In genomic region chr16:2151188-2152091, GRCh38 we compare ENCODE assay signal across 8 cellular contexts. TPM values are rescaled to one million over a fixed set of nuclear protein-coding genes. Genes with fewer than 3 reads are reported as not detected.
DNase-seq lines count a peak whose midpoint lies in the region; ATAC-seq and TF ChIP-seq lines count a peak whose summit lies in the region.

No MANE protein-coding gene starts in this region.

- H3K9ac ChIP-seq in HUES6 (ENCODE audit: low read length) (peak overlapping the region; percentile 77), mucosa of rectum (ENCODE audit: low read depth in 1 of 2, low read length in 2 of 2) (peak overlapping the region; percentile 56 to 95)

- H3K27me3 ChIP-seq in CD8-positive, alpha-beta T cell (ENCODE audit: insufficient read depth, low read length), result no peaks in the 10 kb centered on the region
- H3K27me3 ChIP-seq in HUES6 (ENCODE audit: control insufficient read depth, insufficient read depth, low read length) (no peaks in the 10 kb centered on the region), mucosa of rectum (ENCODE audit: control insufficient read depth in 2 of 2, insufficient read depth in 2 of 2, low read length in 2 of 2) (no peaks in the 10 kb centered on the region), ascending aorta (no peaks in the 10 kb centered on the region), left lung (peaks cover 0 to 26% of the 10 kb centered on the region in 2 donors)

- H3K9me3 Mint-ChIP-seq in CD8-positive, alpha-beta T cell, result no peaks in the 10 kb centered on the region

- intact Hi-C loops in CD8-positive, alpha-beta T cell (cut with DNase I, micrococcal nuclease), result loop anchor here in 1 of 2 experiments (5.0 kb wide), 1 partner anchor 289 kb away; no protein-coding TSS in a partner anchor
- intact Hi-C loops in ascending aorta (cut with DNase I), result loop anchor here (10.0 kb wide), 1 partner anchor 287 kb away; no protein-coding TSS in a partner anchor
- intact Hi-C loops in left lung (cut with DNase I), result loop anchor here in 1 of 2 donors (5.0 kb wide), 1 partner anchor 129 kb away; no protein-coding TSS in a partner anchor

- TF ChIP-seq CTCF in CD8-positive, alpha-beta T cell (IDR thresholded peaks at IDR 0.05), result no peak
- TF ChIP-seq CTCF in ascending aorta (IDR thresholded peaks at IDR 0.05), result no peak
- no peak for TF ChIP-seq CTCF in left lung (IDR thresholded peaks at IDR 0.05)

- DNase-seq in CD8-positive, alpha-beta T cell, result no peak
- peak; percentile 13 for DNase-seq in activated naive CD4-positive, alpha-beta T cell treated with anti-CD3 and anti-CD28 coated beads, Interleukin-2, amount 50 U/mL, for 16 hours
- DNase-seq in ascending aorta (ENCODE audit: low spot score in 2 of 2), result no peak
- DNase-seq in AG20443 (ENCODE audit: low spot score), result no peak
- DNase-seq in left lung, result no peak

- POLR2A ChIA-PET in CD8-positive, alpha-beta T cell (lab: Charles Lee), result interaction anchor here (1.3 to 1.4 kb wide), 2 partner anchors 8 to 104 kb away, joined by 4 read pairs; partner anchors contain the start of genes NTHL1 and TSC2

- H3K36me3 Mint-ChIP-seq in CD8-positive, alpha-beta T cell, result peaks cover 26% of the 10 kb centered on the region

- peak overlapping the region; percentile 39 for H3K4me3 Mint-ChIP-seq in CD8-positive, alpha-beta T cell

- no peak overlapping the region for H3K4me3 ChIP-seq in CD8-positive, alpha-beta T cell (ENCODE audit: low read depth, low read length)
- H3K4me3 ChIP-seq in HUES6 (ENCODE audit: low read depth, low read length), result peak overlapping the region; percentile 7
- no peak overlapping the region for H3K4me3 ChIP-seq in mucosa of rectum (ENCODE audit: low read length in 2 of 2)
- no peak overlapping the region for H3K4me3 ChIP-seq in ascending aorta
- H3K4me3 ChIP-seq in left lung, result peak overlapping the region in 1 of 2 donors; percentile 81

- H3K36me3 ChIP-seq in CD8-positive, alpha-beta T cell (ENCODE audit: insufficient read depth, low read length), result no peaks in the 10 kb centered on the region
- peaks cover 38% of the 10 kb centered on the region for H3K36me3 ChIP-seq in HUES6 (ENCODE audit: control insufficient read depth, insufficient read depth, low read length)
- H3K36me3 ChIP-seq in mucosa of rectum (ENCODE audit: control insufficient read depth in 2 of 2, insufficient read depth in 2 of 2, low read length in 2 of 2), result peaks cover 3 to 11% of the 10 kb centered on the region in 2 donors
- H3K36me3 ChIP-seq in ascending aorta, result peaks cover 0 to 6% of the 10 kb centered on the region in 2 donors
- H3K36me3 ChIP-seq in left lung, result peaks cover 0 to 24% of the 10 kb centered on the region in 2 donors

- CTCF ChIA-PET in CD8-positive, alpha-beta T cell (lab: Charles Lee), result interaction anchor here (0.6 to 7.6 kb wide), 4 partner anchors 12 to 146 kb away, joined by 3 to 86 read pairs (median 29); no protein-coding TSS in a partner anchor

- H3K27me3 Mint-ChIP-seq in CD8-positive, alpha-beta T cell (ENCODE audit: low read depth), result no peaks in the 10 kb centered on the region

- peaks cover 48% of the 10 kb centered on the region for H3K4me1 Mint-ChIP-seq in CD8-positive, alpha-beta T cell (ENCODE audit: low read depth)

- no peak for ATAC-seq in CD8-positive, alpha-beta T cell
- ATAC-seq in HG03280 (IDR thresholded peaks at IDR 0.05; ENCODE audit: unreplicated experiment) (no peak), left lung (no peak)

- H3K27ac ChIP-seq in CD8-positive, alpha-beta T cell (ENCODE audit: low read depth, low read length), result no peak overlapping the region
- H3K27ac ChIP-seq in HUES6 (ENCODE audit: low read depth, low read length), result no peak overlapping the region
- H3K27ac ChIP-seq in mucosa of rectum (ENCODE audit: low read depth in 2 of 2, low read length in 2 of 2), result peak overlapping the region; percentile 3 to 38
- H3K27ac ChIP-seq in ascending aorta, result no peak overlapping the region
- no peak overlapping the region for H3K27ac ChIP-seq in left lung

- no peak overlapping the region for H3K27ac Mint-ChIP-seq in CD8-positive, alpha-beta T cell

- peaks cover 68% of the 10 kb centered on the region for H3K4me1 ChIP-seq in CD8-positive, alpha-beta T cell (ENCODE audit: insufficient read depth, low read length)
- H3K4me1 ChIP-seq in HUES6 (ENCODE audit: control insufficient read depth, insufficient read depth, low read length) (peaks cover 46% of the 10 kb centered on the region), mucosa of rectum (ENCODE audit: control insufficient read depth in 2 of 2, insufficient read depth in 2 of 2, low read length in 2 of 2) (peaks cover 71% of the 10 kb centered on the region in 2 donors), ascending aorta (peaks cover 24 to 54% of the 10 kb centered on the region in 2 donors), left lung (peaks cover 48 to 70% of the 10 kb centered on the region in 2 donors)

- no peaks in the 10 kb centered on the region for H3K9me3 ChIP-seq in CD8-positive, alpha-beta T cell (ENCODE audit: low read length)
- H3K9me3 ChIP-seq in HUES6 (ENCODE audit: control insufficient read depth, insufficient read depth, low read depth, low read length) (no peaks in the 10 kb centered on the region), mucosa of rectum (ENCODE audit: control insufficient read depth in 2 of 2, low read length in 2 of 2) (no peaks in the 10 kb centered on the region), ascending aorta (no peaks in the 10 kb centered on the region), left lung (no peaks in the 10 kb centered on the region)

RNA-seq across cellular contexts. Expression of gene RAB26, which starts 3.0 kb away (rescaled TPM):
- not detected for total RNA-seq in CD8-positive, alpha-beta T cell
- total RNA-seq in ascending aorta (not detected), left lung (under 1 TPM; 0.73 to 0.84 TPM)

RNA-seq across cellular contexts. Expression of gene TRAF7, which starts 4.1 kb away (rescaled TPM):
- 10 to 100 TPM; 21.4 to 21.8 TPM for total RNA-seq in CD8-positive, alpha-beta T cell
- total RNA-seq in ascending aorta (39.6 TPM), left lung (10 to 100 TPM; 69.5 to 88.1 TPM)

RNA-seq across cellular contexts. Expression of gene PKD1, which starts 15.7 kb away (rescaled TPM):
- 10 to 100 TPM; 90.7 to 95.2 TPM for total RNA-seq in CD8-positive, alpha-beta T cell
- 551 TPM for total RNA-seq in ascending aorta
- total RNA-seq in left lung, result 10 to 100 TPM; 63.2 to 73.5 TPM

RNA-seq across cellular contexts. Expression of gene CASKIN1, which starts 45.0 kb away (rescaled TPM):
- under 1 TPM; 0.06 to 0.08 TPM for total RNA-seq in CD8-positive, alpha-beta T cell
- total RNA-seq in ascending aorta, result not detected
- total RNA-seq in left lung, result under 1 TPM; 0.05 to 0.06 TPM

RNA-seq across cellular contexts. Expression of gene MLST8, which starts 53.8 kb away (rescaled TPM):
- total RNA-seq in CD8-positive, alpha-beta T cell, result 10 to 100 TPM; 29.9 to 30.8 TPM
- total RNA-seq in ascending aorta, result 23.7 TPM
- 10 to 100 TPM; 32.1 to 39.0 TPM for total RNA-seq in left lung

Comparison
In these comparisons a context has a peak if more than half of its experiments do, and no peak if none do; other contexts are left out.
1. H3K27ac ChIP-seq: peak in mucosa of rectum (2 of 2); none in CD8-positive, alpha-beta T cell (single experiment), HUES6 (single experiment), ascending aorta (0 of 2) and left lung (0 of 2).